Comparison of ENCODE assay signal across 3 cellular contexts in genomic region chr3:156740581-156740980, GRCh38.
DNase-seq lines count a peak whose midpoint lies in the region; TF ChIP-seq lines count a peak whose summit lies in the region.
"Not testable (repeated sequence)": the region's sequence is repeated elsewhere in the genome, so short reads cannot be mapped to it uniquely, and the experiment has no call there.

No MANE protein-coding gene starts in this region.

- H3K27me3 ChIP-seq in esophagus muscularis mucosa; trophoblast cell (ENCODE audit: insufficient read depth, low read length); testis: not testable (repeated sequence)

- not testable (repeated sequence) for H3K18ac ChIP-seq in trophoblast cell (ENCODE audit: low read length)

- not testable (repeated sequence) for H3K9ac ChIP-seq in trophoblast cell (ENCODE audit: low read length)

- DNase-seq in esophagus muscularis mucosa (ENCODE audit: extremely low spot score): peak; percentile 12
- not testable (repeated sequence) for DNase-seq in trophoblast cell, testis

- not testable (repeated sequence) for H3K27ac ChIP-seq in esophagus muscularis mucosa (replicated peaks in 1 of 4); trophoblast cell (ENCODE audit: low read depth, low read length); testis

- not testable (repeated sequence) for H3K79me1 ChIP-seq in trophoblast cell (ENCODE audit: low read length)

- not testable (repeated sequence) for H3K36me3 ChIP-seq in esophagus muscularis mucosa; trophoblast cell (ENCODE audit: control insufficient read depth in 1 of 2, insufficient read depth in 2 of 2, low read length in 2 of 2); testis (ENCODE audit: low read depth, missing control alignments)

- H3K79me2 ChIP-seq in trophoblast cell (ENCODE audit: control insufficient read depth, insufficient read depth, low read length, poor library complexity): not testable (repeated sequence)

- WGBS in esophagus muscularis mucosa: 98% methylated on average over 18 of the region's 34 CpGs
- no CpG with 5 or more reads among the region's 34 CpGs for WGBS in trophoblast cell (ENCODE audit: extremely low coverage, insufficient coverage, insufficient read length)
- WGBS in testis, 2 donors: 80 to 87% methylated on average over 4 to 31 of the region's 34 CpGs

- TF ChIP-seq CTCF in esophagus muscularis mucosa (IDR thresholded peaks at IDR 0.05); testis (IDR thresholded peaks at IDR 0.05): not testable (repeated sequence)

- H3K4me1 ChIP-seq in esophagus muscularis mucosa; trophoblast cell (ENCODE audit: control insufficient read depth in 1 of 2, insufficient read depth in 2 of 2, low read length in 2 of 2); testis: not testable (repeated sequence)

- H3K23ac ChIP-seq in trophoblast cell (ENCODE audit: low read length): not testable (repeated sequence)

- not testable (repeated sequence) for H2AFZ ChIP-seq in trophoblast cell (ENCODE audit: insufficient read depth, low read length, poor library complexity)

- H3K4ac ChIP-seq in trophoblast cell (ENCODE audit: low read depth, low read length): not testable (repeated sequence)

- H3K4me2 ChIP-seq in trophoblast cell (ENCODE audit: low read length): not testable (repeated sequence)

- not testable (repeated sequence) for H4K8ac ChIP-seq in trophoblast cell (ENCODE audit: low read depth, low read length)

- not testable (repeated sequence) for H3K4me3 ChIP-seq in esophagus muscularis mucosa; trophoblast cell (ENCODE audit: low read depth, low read length)
- H3K4me3 ChIP-seq in testis: peak overlapping the region; percentile 2 to 34

- H4K12ac ChIP-seq in trophoblast cell (ENCODE audit: low read depth, low read length): not testable (repeated sequence)

- H3K14ac ChIP-seq in trophoblast cell (ENCODE audit: low read length): not testable (repeated sequence)

- H3K9me3 ChIP-seq in esophagus muscularis mucosa; trophoblast cell (ENCODE audit: insufficient read depth, low read depth, low read length); testis: not testable (repeated sequence)

- H2BK120ac ChIP-seq in trophoblast cell (ENCODE audit: insufficient read depth, low read length, poor library complexity): not testable (repeated sequence)

- not testable (repeated sequence) for H2AK5ac ChIP-seq in trophoblast cell (ENCODE audit: low read length)

- intact Hi-C loops in esophagus muscularis mucosa (cut with DNase I); testis (cut with DNase I; ENCODE audit: low total_unique reads): not testable (repeated sequence)

- TF ChIP-seq EP300 in esophagus muscularis mucosa (IDR thresholded peaks at IDR 0.05): not testable (repeated sequence)

- not testable (repeated sequence) for TF ChIP-seq POLR2A in esophagus muscularis mucosa (IDR thresholded peaks at IDR 0.05; ENCODE audit: low read depth); testis (IDR thresholded peaks at IDR 0.05)

- peak overlapping the region; percentile 22 for H4K91ac ChIP-seq in trophoblast cell (ENCODE audit: low read depth, low read length)

- H2BK12ac ChIP-seq in trophoblast cell (ENCODE audit: low read length): not testable (repeated sequence)

- H2BK5ac ChIP-seq in trophoblast cell (ENCODE audit: low read depth, low read length, poor library complexity): not testable (repeated sequence)
